ENCODE assay signal across 10 cellular contexts in genomic region chr1:184242507-184242943, GRCh38.
DNase-seq lines count a peak whose midpoint lies in the region; ATAC-seq and TF ChIP-seq lines count a peak whose summit lies in the region.
"Had no signal": no experiment of that assay in that cellular context is flagged by ENCODE, and none has a peak within 500 bp of the region (broad histone marks: within the 10 kb centered on the region; RNA-seq: fewer than 3 reads in every experiment).

No MANE protein-coding gene starts in this region.

- POLR2A ChIA-PET in CD8-positive, alpha-beta T cell (lab: Charles Lee): no interaction called here

- intact Hi-C loops in Calu3 (cut with micrococcal nuclease; ENCODE audit: unreplicated experiment): loop anchor here (5.0 to 10.0 kb wide), 3 partner anchors 242 to 420 kb away; no protein-coding TSS in a partner anchor
- intact Hi-C loops in CD8-positive, alpha-beta T cell (cut with DNase I, micrococcal nuclease): no loop called here

- H3K4me2 ChIP-seq in GM23338: no peak overlapping the region

- DNase-seq in GM23338 (ENCODE audit: low spot score): peak; percentile 50
- DNase-seq in RWPE2 (ENCODE audit: low spot score): no peak
- DNase-seq in fibroblast of pulmonary artery (ENCODE audit: low read depth): peak; percentile 41
- peak; percentile 61 for DNase-seq in retinal pigment epithelial cell (ENCODE audit: low read depth)
- DNase-seq in GOT3 (lab: John Stamatoyannopoulos, UW): no peak
- DNase-seq in Calu3: no peak
- no peak for DNase-seq in CD8-positive, alpha-beta T cell
- no peak for DNase-seq in NOMO-1 treated with dmso at 0.1 percent for 144 hours (lab: John Stamatoyannopoulos, UW; ENCODE audit: unreplicated experiment)
- DNase-seq: NCI-H510A treated with DMSO at 0.1 percent for 48 hours; stimulated activated naive CD8-positive, alpha-beta T cell treated with anti-CD3 and anti-CD28 coated beads, Interleukin-15, Interleukin-2, amounts not matched to agents 100 U/mL and 50 U/mL, for 24 hours had no signal

- H3K36me3 ChIP-seq in GM23338 (ENCODE audit: insufficient read depth): no peaks in the 10 kb centered on the region
- H3K36me3 ChIP-seq in RWPE2 (ENCODE audit: low read depth): no peaks in the 10 kb centered on the region
- H3K36me3 ChIP-seq in CD8-positive, alpha-beta T cell (ENCODE audit: insufficient read depth, low read length): no peaks in the 10 kb centered on the region

- no peaks in the 10 kb centered on the region for H3K4me1 Mint-ChIP-seq in GM23338
- peaks cover 14% of the 10 kb centered on the region for H3K4me1 Mint-ChIP-seq in Calu3 (ENCODE audit: low read depth, unreplicated experiment)
- H3K4me1 Mint-ChIP-seq in CD8-positive, alpha-beta T cell (ENCODE audit: low read depth): no peaks in the 10 kb centered on the region

- H3K9me3 Mint-ChIP-seq in GM23338 (no peaks in the 10 kb centered on the region), Calu3 (ENCODE audit: low read depth, unreplicated experiment) (peaks cover 3% of the 10 kb centered on the region)
- H3K9me3 Mint-ChIP-seq in CD8-positive, alpha-beta T cell: no peaks in the 10 kb centered on the region

- peak; percentile 51 to 74 for TF ChIP-seq CTCF in GM23338 (conservative IDR thresholded peaks at IDR 0.05; ENCODE audit: low read depth in 2 of 2)
- no peak for TF ChIP-seq CTCF in RWPE2 (IDR thresholded peaks at IDR 0.05; ENCODE audit: poor library complexity, severe bottlenecking)
- no peak for TF ChIP-seq CTCF in fibroblast of pulmonary artery (IDR thresholded peaks at IDR 0.05; ENCODE audit: low read length, missing control alignments)
- TF ChIP-seq CTCF in retinal pigment epithelial cell (conservative IDR thresholded peaks at IDR 0.05; ENCODE audit: low read depth, low read length): peak; percentile 27
- TF ChIP-seq CTCF in Calu3 (IDR thresholded peaks at IDR 0.05; ENCODE audit: unreplicated experiment): no peak
- TF ChIP-seq CTCF in CD8-positive, alpha-beta T cell (IDR thresholded peaks at IDR 0.05): no peak

- no peaks in the 10 kb centered on the region for H3F3A ChIP-seq in GM23338 (replicated peaks; ENCODE audit: low read depth)

- no peak overlapping the region for H3K4me3 Mint-ChIP-seq in GM23338
- no peak overlapping the region for H3K4me3 Mint-ChIP-seq in Calu3 (ENCODE audit: low read depth, unreplicated experiment)
- no peak overlapping the region for H3K4me3 Mint-ChIP-seq in CD8-positive, alpha-beta T cell

- peak; percentile 90 for ATAC-seq in GM23338
- peak; percentile 53; the same call in 2 of the 3 replicates for ATAC-seq in RWPE2 (ENCODE audit: low read depth)
- no peak for ATAC-seq in CD8-positive, alpha-beta T cell
- ATAC-seq: stimulated activated naive CD8-positive, alpha-beta T cell treated with anti-CD3 and anti-CD28 coated beads, Interleukin-15, Interleukin-2, amounts not matched to agents 100 U/mL and 50 U/mL, for 24 hours had no signal

- BruUV-seq in Calu3 (replicated peaks; lab: Mats Ljungman, UMichigan): no TSS peak

- H3K9me3 ChIP-seq in RWPE2 (ENCODE audit: severe bottlenecking): no peaks in the 10 kb centered on the region
- H3K9me3 ChIP-seq in CD8-positive, alpha-beta T cell (ENCODE audit: low read length): no peaks in the 10 kb centered on the region

- H3K9me2 ChIP-seq in GM23338 (ENCODE audit: insufficient read depth): peaks cover 4% of the 10 kb centered on the region; the same call in 1 of the 2 replicates

- H3K27ac ChIP-seq in GM23338 (ENCODE audit: low read depth): no peak overlapping the region
- H3K27ac ChIP-seq in RWPE2 (ENCODE audit: poor library complexity, severe bottlenecking): no peak overlapping the region
- no peak overlapping the region for H3K27ac ChIP-seq in CD8-positive, alpha-beta T cell (ENCODE audit: low read depth, low read length)

- no peaks in the 10 kb centered on the region for H4K20me1 ChIP-seq in GM23338 (replicated peaks; ENCODE audit: insufficient read depth)

- no peak overlapping the region for H3K4me3 ChIP-seq in GM23338
- H3K4me3 ChIP-seq in RWPE2 (ENCODE audit: severe bottlenecking): no peak overlapping the region
- no peak overlapping the region for H3K4me3 ChIP-seq in fibroblast of pulmonary artery (replicated peaks; ENCODE audit: low read depth, low read length)
- no peak overlapping the region for H3K4me3 ChIP-seq in retinal pigment epithelial cell (ENCODE audit: low read length)
- no peak overlapping the region for H3K4me3 ChIP-seq in CD8-positive, alpha-beta T cell (ENCODE audit: low read depth, low read length)

- H3K27me3 Mint-ChIP-seq in GM23338 (ENCODE audit: insufficient read depth, low read depth, poor library complexity) (no peaks in the 10 kb centered on the region), Calu3 (ENCODE audit: unreplicated experiment) (peaks cover 41% of the 10 kb centered on the region)
- H3K27me3 Mint-ChIP-seq in CD8-positive, alpha-beta T cell (ENCODE audit: low read depth): peaks cover 6% of the 10 kb centered on the region

- H3K27ac Mint-ChIP-seq in GM23338 (no peak overlapping the region), Calu3 (ENCODE audit: unreplicated experiment) (no peak overlapping the region)
- no peak overlapping the region for H3K27ac Mint-ChIP-seq in CD8-positive, alpha-beta T cell

- H2AFZ ChIP-seq in GM23338: no peak overlapping the region; the same call in 1 of the 2 replicates

- no peaks in the 10 kb centered on the region for H3K36me3 Mint-ChIP-seq in GM23338 (ENCODE audit: low read depth)
- no peaks in the 10 kb centered on the region for H3K36me3 Mint-ChIP-seq in Calu3 (ENCODE audit: insufficient read depth, unreplicated experiment)
- no peaks in the 10 kb centered on the region for H3K36me3 Mint-ChIP-seq in CD8-positive, alpha-beta T cell

- H3K27me3 ChIP-seq in GM23338 (ENCODE audit: insufficient read depth) (no peaks in the 10 kb centered on the region), RWPE2 (ENCODE audit: insufficient read depth, poor library complexity, severe bottlenecking) (no peaks in the 10 kb centered on the region)
- no peaks in the 10 kb centered on the region for H3K27me3 ChIP-seq in CD8-positive, alpha-beta T cell (ENCODE audit: insufficient read depth, low read length)

- H3K4me1 ChIP-seq in GM23338 (ENCODE audit: insufficient read depth) (no peaks in the 10 kb centered on the region), RWPE2 (ENCODE audit: insufficient read depth, poor library complexity, severe bottlenecking) (no peaks in the 10 kb centered on the region)
- no peaks in the 10 kb centered on the region for H3K4me1 ChIP-seq in CD8-positive, alpha-beta T cell (ENCODE audit: insufficient read depth, low read length)

- H3K79me2 ChIP-seq in GM23338 (replicated peaks; ENCODE audit: insufficient read depth): no peaks in the 10 kb centered on the region

- CTCF ChIA-PET in Calu3 (lab: Charles Lee): interaction anchor here (0.9 to 2.5 kb wide), 7 partner anchors 145 to 522 kb away, joined by 3 to 37 read pairs (median 3); partner anchors contain the start of gene C1orf21
- CTCF ChIA-PET in CD8-positive, alpha-beta T cell (lab: Charles Lee): interaction anchor here (0.8 kb wide), 1 partner anchor 18 kb away, joined by 3 read pairs; no protein-coding TSS in a partner anchor

TF ChIP-seq in GM23338, 12 proteins besides CTCF, POLR2A, EP300 and RAD21 (continues in another document):
- TF ChIP-seq ZNF331 (CRISPR knock-in tag; IDR thresholded peaks at IDR 0.05; ENCODE audit: low read depth) (no peak), REST (IDR thresholded peaks at IDR 0.05; ENCODE audit: unreplicated experiment) (no peak), JUNB (IDR thresholded peaks at IDR 0.05; ENCODE audit: unreplicated experiment) (no peak)

Comparison
In these comparisons a context has a peak if more than half of its experiments do, and no peak if none do; other contexts are left out.
1. DNase-seq: peak in GM23338 (single experiment), fibroblast of pulmonary artery (single experiment) and retinal pigment epithelial cell (single experiment); none in RWPE2 (single experiment), GOT3 (single experiment), Calu3 (single experiment), CD8-positive, alpha-beta T cell (0 of 7) and NOMO-1 treated with dmso at 0.1 percent for 144 hours (single experiment).
2. CTCF ChIP-seq: peak in GM23338 (2 of 2) and retinal pigment epithelial cell (single experiment); none in RWPE2 (single experiment), fibroblast of pulmonary artery (single experiment), Calu3 (single experiment) and CD8-positive, alpha-beta T cell (single experiment).